Comparison of ENCODE assay signal across 8 cellular contexts in genomic region chr2:112645396-112646101, GRCh38. TPM values are rescaled to one million over a fixed set of nuclear protein-coding genes. Genes with fewer than 3 reads are reported as not detected.
DNase-seq lines count a peak whose midpoint lies in the region; ATAC-seq and FAIRE-seq lines count a peak whose summit lies in the region.

Gene SLC20A1, plus strand, starts transcription at chr2:112645939. Its CDS starts 890 bp downstream, at chr2:112646829.

- DNase-seq in GM19239 (ENCODE audit: insufficient read length, low spot score): peak; percentile 97
- peak; percentile 90 for DNase-seq in NCI-H526 treated with DMSO at 0.1 percent for 48 hours (lab: John Stamatoyannopoulos, UW)
- peak; percentile 97 for DNase-seq in activated CD4-positive, alpha-beta T cell treated with anti-CD3 and anti-CD28 coated beads, Interleukin-2, amount 10 ng/mL, durations not matched to agents 7 days and 5 days
- DNase-seq in cortex of kidney (lab: John Stamatoyannopoulos, UW): peak; percentile 90
- DNase-seq in left lobe of liver (ENCODE audit: low spot score): peak; percentile 98
- DNase-seq in stimulated activated CD4-positive, alpha-beta T cell treated with anti-CD3 and anti-CD28 coated beads, Interleukin-2, amount 100 ng/mL, for 48 hours: peak; percentile 98 to 99

- ATAC-seq in HG03457 (IDR thresholded peaks at IDR 0.05; ENCODE audit: unreplicated experiment) (peak; percentile 90), left lobe of liver (peak; percentile 94)

- peak within 1 kb of the TSS; percentile 99 for H3K9ac ChIP-seq in BLaER1

- H3K36me3 ChIP-seq in BLaER1: peaks cover 34% of the 10 kb centered on the region

- no peaks in the 10 kb centered on the region for H3K27me3 Mint-ChIP-seq in activated CD4-positive, alpha-beta T cell treated with anti-CD3 and anti-CD28 coated beads, Interleukin-2, amount 10 ng/mL, durations not matched to agents 7 days and 5 days

- H3K4me1 ChIP-seq in BLaER1: peaks cover 54% of the 10 kb centered on the region

- no peaks in the 10 kb centered on the region for H3K27me3 ChIP-seq in BLaER1

- H4K20me1 ChIP-seq in BLaER1: peaks cover 39% of the 10 kb centered on the region

- POLR2A ChIA-PET in activated CD4-positive, alpha-beta T cell treated with anti-CD3 and anti-CD28 coated beads, Interleukin-2, amount 10 ng/mL, durations not matched to agents 7 days and 5 days (lab: Charles Lee): interaction anchor here (1.2 to 1.5 kb wide), 2 partner anchors 14 to 20 kb away, joined by 3 to 5 read pairs; no protein-coding TSS in a partner anchor

- no peaks in the 10 kb centered on the region for H3K9me3 Mint-ChIP-seq in activated CD4-positive, alpha-beta T cell treated with anti-CD3 and anti-CD28 coated beads, Interleukin-2, amount 10 ng/mL, durations not matched to agents 7 days and 5 days

- H3K4me1 Mint-ChIP-seq in activated CD4-positive, alpha-beta T cell treated with anti-CD3 and anti-CD28 coated beads, Interleukin-2, amount 10 ng/mL, durations not matched to agents 7 days and 5 days: peaks cover 66% of the 10 kb centered on the region

- H3K27ac ChIP-seq in BLaER1: peak within 1 kb of the TSS; percentile 98

- H3K4me3 ChIP-seq in BLaER1: peak within 1 kb of the TSS; percentile 98

- H3K4me2 ChIP-seq in BLaER1: peak within 1 kb of the TSS; percentile 97

- H3K4me3 Mint-ChIP-seq in activated CD4-positive, alpha-beta T cell treated with anti-CD3 and anti-CD28 coated beads, Interleukin-2, amount 10 ng/mL, durations not matched to agents 7 days and 5 days: peak within 1 kb of the TSS; percentile 99

- H3K9me3 ChIP-seq in BLaER1: no peaks in the 10 kb centered on the region

- peak within 1 kb of the TSS; percentile 91 for H3K27ac Mint-ChIP-seq in activated CD4-positive, alpha-beta T cell treated with anti-CD3 and anti-CD28 coated beads, Interleukin-2, amount 10 ng/mL, durations not matched to agents 7 days and 5 days

- FAIRE-seq in GM19239 (lab: Jason Lieb, UNC): peak; percentile 87

- CTCF ChIA-PET in activated CD4-positive, alpha-beta T cell treated with anti-CD3 and anti-CD28 coated beads, Interleukin-2, amount 10 ng/mL, durations not matched to agents 7 days and 5 days (lab: Charles Lee): interaction anchor here (0.6 to 7.6 kb wide), 17 partner anchors 9 to 105 kb away, joined by 3 to 35 read pairs (median 4); no protein-coding TSS in a partner anchor

- H3K36me3 Mint-ChIP-seq in activated CD4-positive, alpha-beta T cell treated with anti-CD3 and anti-CD28 coated beads, Interleukin-2, amount 10 ng/mL, durations not matched to agents 7 days and 5 days (ENCODE audit: low read depth): peaks cover 62% of the 10 kb centered on the region

RNA-seq across cellular contexts. Expression of gene SLC20A1, which starts in this region (rescaled TPM):
- total RNA-seq in activated CD4-positive, alpha-beta T cell treated with anti-CD3 and anti-CD28 coated beads, Interleukin-2, amount 10 ng/mL, durations not matched to agents 7 days and 5 days: 100 to 1,000 TPM; 165 to 167 TPM
- 12.9 TPM for total RNA-seq in left lobe of liver

Comparison
In these comparisons a context has a peak if more than half of its experiments do, and no peak if none do; other contexts are left out.
1. Peak in every context shown above with its lines: DNase-seq, ATAC-seq, H3K4me3 ChIP-seq and H3K27ac ChIP-seq.
2. RNA of gene SLC20A1 (total RNA-seq): 165 to 167 TPM in activated CD4-positive, alpha-beta T cell treated with anti-CD3 and anti-CD28 coated beads, Interleukin-2, amount 10 ng/mL, durations not matched to agents 7 days and 5 days; 12.9 TPM in left lobe of liver (single experiment); every median in the first group is over 10 times any median in the second.